Comparison of ENCODE assay signal across 9 cellular contexts in the genomic region with DNA sequence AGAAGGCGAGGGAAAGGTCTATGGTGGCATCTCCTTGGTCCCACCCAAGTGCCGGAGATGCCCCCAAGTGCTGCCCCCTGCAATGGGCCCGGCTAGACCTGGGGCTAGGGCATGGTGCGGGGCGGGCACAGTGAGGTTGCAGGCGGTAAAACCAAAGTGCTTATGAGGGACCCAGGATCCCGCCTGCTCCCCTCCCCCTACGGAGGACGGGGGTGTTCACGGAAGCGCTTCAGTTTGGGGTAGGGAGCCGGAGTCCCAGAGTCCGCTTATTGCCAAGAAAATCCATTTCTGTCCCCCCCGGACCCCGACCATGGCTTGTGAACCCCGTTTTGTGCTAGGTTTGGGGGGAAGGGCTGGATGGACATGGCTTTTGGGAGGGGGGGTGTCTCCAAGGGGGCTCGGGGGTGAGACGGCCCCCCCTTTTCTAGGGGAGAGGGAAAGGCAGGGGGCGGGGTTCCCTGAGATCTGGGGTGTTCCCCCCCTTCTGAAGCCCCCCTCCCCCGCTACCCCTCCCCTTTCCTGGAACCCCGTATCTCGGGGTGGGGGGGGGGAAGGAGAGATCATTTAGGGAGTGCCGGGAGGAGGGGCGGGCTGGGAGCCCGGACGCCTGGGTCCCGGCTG. TPM values are rescaled to one million over a fixed set of nuclear protein-coding genes. Genes with fewer than 3 reads are reported as not detected.
DNase-seq lines count a peak whose midpoint lies in the region; ATAC-seq, FAIRE-seq and TF ChIP-seq lines count a peak whose summit lies in the region.
"Had no signal": no experiment of that assay in that cellular context is flagged by ENCODE, and none has a peak within 500 bp of the region (broad histone marks: within the 10 kb centered on the region; RNA-seq: fewer than 3 reads in every experiment).

No MANE protein-coding gene starts in this region.

- H3K23me2 ChIP-seq in H9 (ENCODE audit: insufficient read length, low read depth, low read length, poor library complexity, severe bottlenecking), result peaks cover 12% of the 10 kb centered on the region

- no peak overlapping the region for H3K23ac ChIP-seq in H9 (ENCODE audit: insufficient read length, low read depth, low read length)

- H3K9me3 Mint-ChIP-seq in H9, result no peaks in the 10 kb centered on the region
- H3K9me3 Mint-ChIP-seq in activated T-helper 1 cell treated with anti-CD3 and anti-CD28 coated beads, Interleukin-12 subunit alpha, Interleukin-12 subunit beta, Interleukin-2, Interleukin-4 antibody, amounts not matched to agents 30 ng/mL and 10 ng/mL and 1 ng/mL, durations not matched to agents 14 hours and 24 hours and 36 hours, result no peaks in the 10 kb centered on the region

- no peaks in the 10 kb centered on the region for H3K79me1 ChIP-seq in H9 (ENCODE audit: insufficient read depth, low read depth, low read length, poor library complexity, severe bottlenecking)

- intact Hi-C loops in activated T-helper 1 cell treated with anti-CD3 and anti-CD28 coated beads, Interleukin-12 subunit alpha, Interleukin-12 subunit beta, Interleukin-2, Interleukin-4 antibody, amounts not matched to agents 30 ng/mL and 10 ng/mL and 1 ng/mL, durations not matched to agents 14 hours and 24 hours and 36 hours (cut with micrococcal nuclease), result no loop called here
- intact Hi-C loops in spleen (cut with DNase I; ENCODE audit: low total_unique reads), result loop anchor here (10.0 kb wide), 2 partner anchors 115 to 155 kb away; no protein-coding TSS in a partner anchor
- intact Hi-C loops in posterior vena cava (cut with DNase I), result loop anchor here (10.0 kb wide), 4 partner anchors 75 to 385 kb away; partner anchors contain the start of gene HOXC10 (in 1 of the 2)

- peaks cover 23 to 24% of the 10 kb centered on the region in 2 experiments for H3K4me1 Mint-ChIP-seq in H9
- peaks cover 39% of the 10 kb centered on the region for H3K4me1 Mint-ChIP-seq in activated T-helper 1 cell treated with anti-CD3 and anti-CD28 coated beads, Interleukin-12 subunit alpha, Interleukin-12 subunit beta, Interleukin-2, Interleukin-4 antibody, amounts not matched to agents 30 ng/mL and 10 ng/mL and 1 ng/mL, durations not matched to agents 14 hours and 24 hours and 36 hours (ENCODE audit: low read depth)

- H3K9me3 ChIP-seq in H9 (ENCODE audit: control insufficient read depth, low read depth, low read length), result no peaks in the 10 kb centered on the region
- no peaks in the 10 kb centered on the region for H3K9me3 ChIP-seq in iPS-15b (ENCODE audit: control insufficient read depth, insufficient read depth, low read length)
- no peaks in the 10 kb centered on the region for H3K9me3 ChIP-seq in spleen
- H3K9me3 ChIP-seq in small intestine (ENCODE audit: control insufficient read depth, low read depth), result no peaks in the 10 kb centered on the region

- no peak overlapping the region for H3K18ac ChIP-seq in H9 (ENCODE audit: insufficient read length, low read depth, low read length)

- H3K36me3 ChIP-seq in iPS-15b (ENCODE audit: control insufficient read depth, insufficient read depth, low read length), result peaks cover 11% of the 10 kb centered on the region
- H3K36me3 ChIP-seq in spleen, result peaks cover 0 to 37% (median 0%) of the 10 kb centered on the region in 6 donors
- no peaks in the 10 kb centered on the region for H3K36me3 ChIP-seq in small intestine (ENCODE audit: control insufficient read depth in 2 of 2, insufficient read depth in 2 of 2, low read length in 2 of 2)

- no peak overlapping the region for H2AFZ ChIP-seq in H9 (ENCODE audit: low read length)

- no peak for FAIRE-seq in small intestine (lab: Jason Lieb, UNC)

- no peak for TF ChIP-seq POLR2A in spleen (IDR thresholded peaks at IDR 0.05)

- H3K79me2 ChIP-seq in H9 (ENCODE audit: insufficient read depth, low read length), result no peaks in the 10 kb centered on the region

- peak overlapping the region; percentile 53 to 68; a peak in 4 of 5 replicates for H3K4me3 Mint-ChIP-seq in H9
- peak overlapping the region; percentile 65 for H3K4me3 Mint-ChIP-seq in activated T-helper 1 cell treated with anti-CD3 and anti-CD28 coated beads, Interleukin-12 subunit alpha, Interleukin-12 subunit beta, Interleukin-2, Interleukin-4 antibody, amounts not matched to agents 30 ng/mL and 10 ng/mL and 1 ng/mL, durations not matched to agents 14 hours and 24 hours and 36 hours

- H3K56ac ChIP-seq in H9 (ENCODE audit: insufficient read length, low read depth, low read length), result no peak overlapping the region

- WGBS in H9 (ENCODE audit: extremely low coverage, insufficient read length, low lambda C conversion rate), result no CpG with 5 or more reads among the region's 27 CpGs
- WGBS in spleen, 5 donors, result 53 to 67% (median 64%) methylated on average over 22 to 27 of the region's 27 CpGs
- WGBS in small intestine, 3 donors, result 9 to 41% (median 38%) methylated on average over 15 to 27 of the region's 27 CpGs

- H4K8ac ChIP-seq in H9 (replicated peaks; ENCODE audit: insufficient read length, low read depth, low read length), result no peak overlapping the region

- peak overlapping the region in 1 of 3 experiments; percentile 34; a peak in 1 of 7 replicates for H3K27ac Mint-ChIP-seq in H9
- H3K27ac Mint-ChIP-seq in activated T-helper 1 cell treated with anti-CD3 and anti-CD28 coated beads, Interleukin-12 subunit alpha, Interleukin-12 subunit beta, Interleukin-2, Interleukin-4 antibody, amounts not matched to agents 30 ng/mL and 10 ng/mL and 1 ng/mL, durations not matched to agents 14 hours and 24 hours and 36 hours, result no peak overlapping the region

- no peak overlapping the region for H2AK5ac ChIP-seq in H9 (ENCODE audit: insufficient read length, low read length)

- peaks cover 4 to 25% (median 14%) of the 10 kb centered on the region in 3 experiments; a peak in 6 of 7 replicates for H3K36me3 Mint-ChIP-seq in H9 (ENCODE audit: insufficient read depth in 1 of 3, low read depth in 3 of 3)
- H3K36me3 Mint-ChIP-seq in activated T-helper 1 cell treated with anti-CD3 and anti-CD28 coated beads, Interleukin-12 subunit alpha, Interleukin-12 subunit beta, Interleukin-2, Interleukin-4 antibody, amounts not matched to agents 30 ng/mL and 10 ng/mL and 1 ng/mL, durations not matched to agents 14 hours and 24 hours and 36 hours (ENCODE audit: low read depth), result no peaks in the 10 kb centered on the region

- no peak overlapping the region for H4K5ac ChIP-seq in H9 (ENCODE audit: insufficient read length, low read depth, low read length)

- no peaks in the 10 kb centered on the region for H4K20me1 ChIP-seq in H9 (ENCODE audit: control insufficient read depth, insufficient read depth, insufficient read length)

- H2BK5ac ChIP-seq in H9 (ENCODE audit: insufficient read length, low read length), result no peak overlapping the region

- H2BK12ac ChIP-seq in H9 (ENCODE audit: insufficient read length, low read depth, low read length), result no peak overlapping the region

- peak; percentile 51 for DNase-seq in H9
- no peak for DNase-seq in activated T-helper 1 cell treated with anti-CD3 and anti-CD28 coated beads, Interleukin-12 subunit alpha, Interleukin-12 subunit beta, Interleukin-2, Interleukin-4 antibody, amounts not matched to agents 30 ng/mL and 10 ng/mL and 1 ng/mL, durations not matched to agents 14 hours and 24 hours and 36 hours (ENCODE audit: low spot score)
- DNase-seq in spleen, result peak; percentile 74
- DNase-seq in small intestine, result no peak
- DNase-seq in posterior vena cava (ENCODE audit: low spot score), result no peak
- DNase-seq in activated CD8-positive, alpha-beta memory T cell treated with anti-CD3 and anti-CD28 coated beads, Interleukin-2, amount 50 U/mL, for 48 hours, result no peak
- DNase-seq: MM.1S had no signal

- H2BK120ac ChIP-seq in H9 (ENCODE audit: low read depth, low read length, poor library complexity, severe bottlenecking), result no peak overlapping the region

- ATAC-seq in HG02973 (IDR thresholded peaks at IDR 0.05; ENCODE audit: unreplicated experiment), result no peak

- H4K91ac ChIP-seq in H9 (ENCODE audit: insufficient read length, low read depth, low read length), result no peak overlapping the region

- H2BK20ac ChIP-seq in H9 (ENCODE audit: low read depth, low read length, poor library complexity, severe bottlenecking), result no peak overlapping the region

- peaks cover 2% of the 10 kb centered on the region; the same call in 1 of the 2 replicates for H3K27me3 ChIP-seq in H9 (ENCODE audit: insufficient read depth, low read length)
- H3K27me3 ChIP-seq in iPS-15b (ENCODE audit: control insufficient read depth, insufficient read depth, low read length), result peaks cover 32% of the 10 kb centered on the region
- H3K27me3 ChIP-seq in spleen (replicated peaks in 1 of 7), result no peaks in the 10 kb centered on the region
- H3K27me3 ChIP-seq in small intestine (ENCODE audit: control insufficient read depth in 2 of 2, insufficient read depth in 2 of 2, low read length in 2 of 2), result no peaks in the 10 kb centered on the region

- no peak overlapping the region for H2BK15ac ChIP-seq in H9 (ENCODE audit: low read depth, low read length)

- H3K4ac ChIP-seq in H9 (ENCODE audit: low read depth, low read length), result no peak overlapping the region

- no peak overlapping the region for H3T11ph ChIP-seq in H9 (ENCODE audit: low read length)

- peak overlapping the region; percentile 60 for H3K4me3 ChIP-seq in iPS-15b (ENCODE audit: low read depth, low read length)
- H3K4me3 ChIP-seq in spleen, result peak overlapping the region in 6 of 8 donors; percentile 19 to 62 (median 30)
- H3K4me3 ChIP-seq in small intestine (ENCODE audit: low read depth in 1 of 2, low read length in 2 of 2), result peak overlapping the region in 1 of 2 donors; percentile 38

- H3K4me2 ChIP-seq in H9 (ENCODE audit: insufficient read depth, insufficient read length, low read length), result peak overlapping the region; percentile 82

- TF ChIP-seq CTCF in H9 (conservative IDR thresholded peaks at IDR 0.05) (no peak), spleen (IDR thresholded peaks at IDR 0.05 in 8 of 11, conservative IDR thresholded peaks at IDR 0.05 in 3 of 11) (no peak)

- no peak overlapping the region for H3K14ac ChIP-seq in H9 (ENCODE audit: insufficient read depth, low read length)

- no peak overlapping the region for H3K9ac ChIP-seq in H9 (ENCODE audit: extremely low read depth, insufficient read length, low read length)
- H3K9ac ChIP-seq in iPS-15b (ENCODE audit: low read depth, low read length), result no peak overlapping the region

- H3K27me3 Mint-ChIP-seq in H9 (ENCODE audit: low read depth), result peaks cover 40% of the 10 kb centered on the region
- H3K27me3 Mint-ChIP-seq in activated T-helper 1 cell treated with anti-CD3 and anti-CD28 coated beads, Interleukin-12 subunit alpha, Interleukin-12 subunit beta, Interleukin-2, Interleukin-4 antibody, amounts not matched to agents 30 ng/mL and 10 ng/mL and 1 ng/mL, durations not matched to agents 14 hours and 24 hours and 36 hours (ENCODE audit: insufficient read depth), result peaks cover 12% of the 10 kb centered on the region

- H3K27ac ChIP-seq in H9 (ENCODE audit: insufficient read length, low read depth, low read length) (no peak overlapping the region), spleen (peak overlapping the region in 2 of 8 donors; percentile 41 to 63), small intestine (ENCODE audit: low read depth in 1 of 2, low read length in 1 of 2) (no peak overlapping the region)

- H3K4me1 ChIP-seq in H9 (ENCODE audit: insufficient read depth, low read length) (no peaks in the 10 kb centered on the region), iPS-15b (ENCODE audit: control insufficient read depth, insufficient read depth, low read length) (peaks cover 3% of the 10 kb centered on the region), spleen (peaks cover 0 to 67% (median 40%) of the 10 kb centered on the region in 6 donors), small intestine (ENCODE audit: control insufficient read depth in 2 of 2, insufficient read depth in 1 of 2, low read depth in 1 of 2, low read length in 1 of 2) (peaks cover 0 to 3% of the 10 kb centered on the region in 2 donors)

RNA-seq across cellular contexts. Expression of gene GPR84, which starts 5.4 kb away (rescaled TPM):
- total RNA-seq in H9 (2021), result not detected in 2 replicates
- total RNA-seq in activated T-helper 1 cell treated with anti-CD3 and anti-CD28 coated beads, Interleukin-12 subunit alpha, Interleukin-12 subunit beta, Interleukin-2, Interleukin-4 antibody, amounts not matched to agents 30 ng/mL and 10 ng/mL and 1 ng/mL, durations not matched to agents 14 hours and 24 hours and 36 hours, result 2.3 and 2.4 TPM in 2 replicates
- 10 to 100 TPM in 1 of 7 donors, 1 to 10 TPM in 5, under 1 TPM in 1; 0.97 to 12.5 (median 2.9) TPM for total RNA-seq in spleen
- polyA plus RNA-seq in spleen, result under 1 TPM; 0.35 to 0.47 (median 0.39) TPM
- under 1 TPM in 1 of 3 donors, not detected in 2; 0.33 TPM for polyA plus RNA-seq in small intestine
- total RNA-seq in posterior vena cava, result 1 to 10 TPM; 1.6 to 2.5 TPM

RNA-seq across cellular contexts. Expression of gene ZNF385A, which starts 14.8 kb away (rescaled TPM):
- total RNA-seq in H9 (2021) (5.7 and 6.2 TPM in 2 replicates), spleen (10 to 100 TPM; 19.9 to 40.3 (median 27.2) TPM), posterior vena cava (10 to 100 TPM; 19.3 to 23.2 TPM)
- 0.99 and 1.3 TPM in 2 replicates for total RNA-seq in activated T-helper 1 cell treated with anti-CD3 and anti-CD28 coated beads, Interleukin-12 subunit alpha, Interleukin-12 subunit beta, Interleukin-2, Interleukin-4 antibody, amounts not matched to agents 30 ng/mL and 10 ng/mL and 1 ng/mL, durations not matched to agents 14 hours and 24 hours and 36 hours
- polyA plus RNA-seq in spleen (10 to 100 TPM in 2 of 3 donors, 1 to 10 TPM in 1; 7.4 to 12.5 (median 12.4) TPM), small intestine (1 to 10 TPM in 2 of 3 donors, under 1 TPM in 1; 0.45 to 9.7 (median 7.7) TPM)

RNA-seq across cellular contexts. Expression of gene COPZ1, which starts 44.8 kb away (rescaled TPM):
- total RNA-seq in H9 (2021), result 104 TPM in 2 replicates
- total RNA-seq in activated T-helper 1 cell treated with anti-CD3 and anti-CD28 coated beads, Interleukin-12 subunit alpha, Interleukin-12 subunit beta, Interleukin-2, Interleukin-4 antibody, amounts not matched to agents 30 ng/mL and 10 ng/mL and 1 ng/mL, durations not matched to agents 14 hours and 24 hours and 36 hours, result 115 and 123 TPM in 2 replicates
- total RNA-seq in spleen, result 10 to 100 TPM; 59.3 to 99.1 (median 92.8) TPM
- polyA plus RNA-seq in spleen, result 10 to 100 TPM; 55.4 to 80.2 (median 76.4) TPM
- polyA plus RNA-seq in small intestine, result 100 to 1,000 TPM; 114 to 140 (median 136) TPM
- 10 to 100 TPM; 80.2 to 80.6 TPM for total RNA-seq in posterior vena cava

RNA-seq across cellular contexts. Expression of gene ITGA5, which starts 49.4 kb away (rescaled TPM):
- 12.2 and 16.2 TPM in 2 replicates for total RNA-seq in H9 (2021)
- 31.2 and 31.6 TPM in 2 replicates for total RNA-seq in activated T-helper 1 cell treated with anti-CD3 and anti-CD28 coated beads, Interleukin-12 subunit alpha, Interleukin-12 subunit beta, Interleukin-2, Interleukin-4 antibody, amounts not matched to agents 30 ng/mL and 10 ng/mL and 1 ng/mL, durations not matched to agents 14 hours and 24 hours and 36 hours
- 10 to 100 TPM; 20.8 to 44.9 (median 36.3) TPM for total RNA-seq in spleen
- 1 to 10 TPM; 7.0 to 9.5 (median 9.1) TPM for polyA plus RNA-seq in spleen
- polyA plus RNA-seq in small intestine, result 10 to 100 TPM in 1 of 3 donors, 1 to 10 TPM in 2; 1.8 to 60.7 (median 3.0) TPM
- 1,000 to 10,000 TPM in 1 of 2 donors, 100 to 1,000 TPM in 1; 833 to 1,151 TPM for total RNA-seq in posterior vena cava

Comparison
In these comparisons a context has a peak if more than half of its experiments do, and no peak if none do; other contexts are left out.
1. DNase-seq: peak in H9 (single experiment) and spleen (single experiment); none in activated T-helper 1 cell treated with anti-CD3 and anti-CD28 coated beads, Interleukin-12 subunit alpha, Interleukin-12 subunit beta, Interleukin-2, Interleukin-4 antibody, amounts not matched to agents 30 ng/mL and 10 ng/mL and 1 ng/mL, durations not matched to agents 14 hours and 24 hours and 36 hours (single experiment), small intestine (single experiment), posterior vena cava (single experiment) and activated CD8-positive, alpha-beta memory T cell treated with anti-CD3 and anti-CD28 coated beads, Interleukin-2, amount 50 U/mL, for 48 hours (single experiment).